In the genomic region with DNA sequence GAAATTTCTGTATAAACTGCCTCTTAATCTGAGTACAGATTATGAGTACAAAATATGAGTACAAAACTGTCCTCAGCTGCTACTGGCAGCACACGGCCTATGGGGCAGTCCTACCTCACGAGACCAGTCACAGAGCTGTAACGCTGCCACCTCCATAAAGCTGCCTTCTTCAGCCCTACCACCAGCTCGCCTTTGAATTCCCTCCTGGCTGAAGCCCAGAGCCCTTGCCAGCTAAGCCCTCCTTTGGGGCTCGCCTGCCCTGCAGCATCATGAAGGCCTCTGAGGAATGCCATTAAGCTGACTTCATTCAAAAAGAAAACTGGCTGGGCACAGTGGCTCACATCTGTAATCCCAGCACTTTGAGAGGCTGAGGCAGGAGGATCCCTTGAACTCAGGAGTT, we compare ENCODE assay signal across 1 cellular context.
TF ChIP-seq lines count a peak whose summit lies in the region.

No MANE protein-coding gene starts in this region.

TF ChIP-seq in WTC11, 78 proteins besides CTCF, POLR2A, EP300 and RAD21 (continued from another document):
- TF ChIP-seq, protein P1, sequence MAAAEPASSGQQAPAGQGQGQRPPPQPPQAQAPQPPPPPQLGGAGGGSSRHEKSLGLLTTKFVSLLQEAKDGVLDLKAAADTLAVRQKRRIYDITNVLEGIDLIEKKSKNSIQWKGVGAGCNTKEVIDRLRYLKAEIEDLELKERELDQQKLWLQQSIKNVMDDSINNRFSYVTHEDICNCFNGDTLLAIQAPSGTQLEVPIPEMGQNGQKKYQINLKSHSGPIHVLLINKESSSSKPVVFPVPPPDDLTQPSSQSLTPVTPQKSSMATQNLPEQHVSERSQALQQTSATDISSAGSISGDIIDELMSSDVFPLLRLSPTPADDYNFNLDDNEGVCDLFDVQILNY (CRISPR knock-in tag; IDR thresholded peaks at IDR 0.05) = no peak
- TF ChIP-seq, protein P2, sequence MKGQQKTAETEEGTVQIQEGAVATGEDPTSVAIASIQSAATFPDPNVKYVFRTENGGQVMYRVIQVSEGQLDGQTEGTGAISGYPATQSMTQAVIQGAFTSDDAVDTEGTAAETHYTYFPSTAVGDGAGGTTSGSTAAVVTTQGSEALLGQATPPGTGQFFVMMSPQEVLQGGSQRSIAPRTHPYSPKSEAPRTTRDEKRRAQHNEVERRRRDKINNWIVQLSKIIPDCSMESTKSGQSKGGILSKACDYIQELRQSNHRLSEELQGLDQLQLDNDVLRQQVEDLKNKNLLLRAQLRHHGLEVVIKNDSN (CRISPR knock-in tag; IDR thresholded peaks at IDR 0.05) = no peak
- TF ChIP-seq JAZF1 (CRISPR knock-in tag; IDR thresholded peaks at IDR 0.05) (no peak), ZNF219 (CRISPR knock-in tag; IDR thresholded peaks at IDR 0.05; ENCODE audit: borderline replicate concordance) (no peak), ZNF232 (CRISPR knock-in tag; IDR thresholded peaks at IDR 0.05) (no peak), ZBTB21 (CRISPR knock-in tag; IDR thresholded peaks at IDR 0.05; ENCODE audit: borderline replicate concordance) (no peak), ZNF671 (CRISPR knock-in tag; IDR thresholded peaks at IDR 0.05) (no peak), CREM (CRISPR knock-in tag; IDR thresholded peaks at IDR 0.05) (no peak)
